22 cellular contexts compared by ENCODE assay signal in the genomic region with DNA sequence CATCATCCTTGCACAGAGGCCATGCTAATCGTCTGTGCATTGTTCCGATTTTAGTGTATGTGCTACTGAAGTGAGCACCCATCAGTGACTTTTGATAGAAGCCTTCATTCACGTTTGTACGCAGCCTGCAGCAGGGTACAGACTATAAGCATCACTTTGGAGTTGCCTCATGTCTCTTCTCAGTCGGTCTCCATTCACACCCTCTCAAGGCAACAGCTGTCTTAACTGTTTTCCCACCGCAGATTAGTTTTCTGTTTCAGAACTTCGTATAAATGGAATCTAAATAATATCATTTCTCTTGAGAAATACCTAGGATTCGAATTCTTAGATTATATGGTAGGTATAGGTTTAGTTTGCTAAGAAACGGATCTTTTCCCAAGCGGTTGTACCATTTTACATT.
"Had no signal": no experiment of that assay in that cellular context is flagged by ENCODE, and none has a peak within 500 bp of the region (broad histone marks: within the 10 kb centered on the region; RNA-seq: fewer than 3 reads in every experiment).

No MANE protein-coding gene starts in this region.

- DNase-seq: activated CD4-positive, alpha-beta T cell treated with anti-CD3 and anti-CD28 coated beads for 48 hours; activated CD4-positive, alpha-beta T cell treated with anti-CD3 and anti-CD28 coated beads, Interleukin-2, amount 50 U/mL, for 48 hours; activated CD8-positive, alpha-beta memory T cell treated with anti-CD3 and anti-CD28 coated beads, Interleukin-2, amount 50 U/mL, for 48 hours; activated effector memory CD4-positive, alpha-beta T cell treated with Interleukin-2 at 50 U/mL for 16 hours; activated naive CD4-positive, alpha-beta T cell treated with Interleukin-2 at 50 U/mL for 16 hours; activated naive CD8-positive, alpha-beta T cell treated with anti-CD3 and anti-CD28 coated beads for 36 hours; activated T-cell treated with anti-CD3 and anti-CD28 coated beads, Interleukin-2, amount 50 U/mL, for 24 hours; brain microvascular endothelial cell; cortex of kidney; foreskin keratinocyte; left ventricle myocardium superior; midbrain; nephron progenitor cell; right lobe of liver; stimulated activated CD4-positive, alpha-beta T cell treated with anti-CD3 and anti-CD28 coated beads, Interleukin-12 subunit alpha, Interleukin-12 subunit beta, amount 100 ng/mL, for 4 hours; stimulated activated CD4-positive, alpha-beta T cell treated with anti-CD3 and anti-CD28 coated beads, Interleukin-4, amount 100 ng/mL, for 1 hour; T-helper 9 cell had no signal

- H3K4me3 Mint-ChIP-seq: activated naive CD8-positive, alpha-beta T cell treated with anti-CD3 and anti-CD28 coated beads for 36 hours; activated T-cell treated with anti-CD3 and anti-CD28 coated beads, Interleukin-2, amount 50 U/mL, for 24 hours; nephron progenitor cell had no signal

- H3K27me3 Mint-ChIP-seq: activated naive CD8-positive, alpha-beta T cell treated with anti-CD3 and anti-CD28 coated beads for 36 hours; activated T-cell treated with anti-CD3 and anti-CD28 coated beads, Interleukin-2, amount 50 U/mL, for 24 hours had no signal

- H3K9me3 Mint-ChIP-seq: activated naive CD8-positive, alpha-beta T cell treated with anti-CD3 and anti-CD28 coated beads for 36 hours had no signal

- ATAC-seq: foreskin keratinocyte, left ventricle myocardium superior, right lobe of liver had no signal

- H3K9me3 ChIP-seq: ascending aorta, esophagus muscularis mucosa, neutrophil, right lobe of liver, suprapubic skin, tibial nerve had no signal
